ENCODE assay signal across 19 cellular contexts in the genomic region with DNA sequence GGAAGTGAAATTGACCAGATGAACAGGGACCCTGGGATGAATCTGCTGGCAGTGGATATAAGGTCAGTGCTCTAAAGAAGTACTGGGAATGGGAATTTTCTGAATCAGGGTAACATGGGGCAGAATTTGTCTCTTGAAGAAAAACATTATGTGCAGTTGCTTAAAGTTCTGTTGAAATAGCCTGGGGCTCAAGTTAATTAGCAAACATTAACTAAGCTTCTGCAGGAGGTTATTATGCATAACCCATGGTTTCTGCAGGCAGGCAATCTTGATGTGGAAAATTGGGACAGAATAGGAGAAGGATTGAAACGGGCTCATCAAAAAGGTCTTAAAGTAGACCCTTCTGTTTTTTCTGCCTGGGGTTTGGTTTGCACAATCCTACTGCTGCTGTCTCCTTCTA. TPM values are rescaled to one million over a fixed set of nuclear protein-coding genes. Genes with fewer than 3 reads are reported as not detected.
DNase-seq lines count a peak whose midpoint lies in the region; TF ChIP-seq lines count a peak whose summit lies in the region.
"Had no signal": no experiment of that assay in that cellular context is flagged by ENCODE, and none has a peak within 500 bp of the region (broad histone marks: within the 10 kb centered on the region; RNA-seq: fewer than 3 reads in every experiment).

No MANE protein-coding gene starts in this region.

- POLR2A ChIA-PET in activated CD4-positive, alpha-beta memory T cell treated with anti-CD3 and anti-CD28 coated beads, Interleukin-2, amount 10 ng/mL, durations not matched to agents 7 days and 5 days (lab: Charles Lee): no interaction called here
- POLR2A ChIA-PET in CD8-positive, alpha-beta memory T cell (lab: Charles Lee): no interaction called here

- H4K91ac ChIP-seq in neuronal stem cell (ENCODE audit: low read depth, low read length, poor library complexity): no peak overlapping the region

- H3K27ac Mint-ChIP-seq in activated CD4-positive, alpha-beta memory T cell treated with anti-CD3 and anti-CD28 coated beads, Interleukin-2, amount 10 ng/mL, durations not matched to agents 7 days and 5 days: no peak overlapping the region
- H3K27ac Mint-ChIP-seq in CD8-positive, alpha-beta memory T cell: peak overlapping the region in 1 of 8 donors; percentile 74
- H3K27ac Mint-ChIP-seq: CD8-positive, alpha-beta T cell; HFFc6 had no signal

- H3K23ac ChIP-seq in neuronal stem cell (ENCODE audit: low read depth, low read length, poor library complexity): no peak overlapping the region

- no peak overlapping the region for H2BK5ac ChIP-seq in neuronal stem cell (ENCODE audit: low read length)

- H3K18ac ChIP-seq in neuronal stem cell (ENCODE audit: low read length): no peak overlapping the region

- H2BK15ac ChIP-seq in neuronal stem cell (ENCODE audit: low read length): no peak overlapping the region

- no peak overlapping the region for H3K4me2 ChIP-seq in neuronal stem cell (ENCODE audit: insufficient read depth, low read length, poor library complexity, severe bottlenecking)

- no peak for TF ChIP-seq POLR2A in stomach (IDR thresholded peaks at IDR 0.05)

- no peak overlapping the region for H2BK12ac ChIP-seq in neuronal stem cell (ENCODE audit: low read length)

- H2BK120ac ChIP-seq in neuronal stem cell (ENCODE audit: low read depth, low read length): no peak overlapping the region

- H3K27ac ChIP-seq in SK-N-MC (peak overlapping the region; percentile 74), neuronal stem cell (replicated peaks; ENCODE audit: low read length) (no peak overlapping the region), stomach (peak overlapping the region; percentile 46 to 73 (median 66))
- H3K27ac ChIP-seq in CD8-positive, alpha-beta memory T cell (ENCODE audit: low read depth, low read length): no peak overlapping the region
- H3K27ac ChIP-seq: HL-60 had no signal

- no peaks in the 10 kb centered on the region for H3K79me1 ChIP-seq in neuronal stem cell (ENCODE audit: low read depth, low read length)

- intact Hi-C loops in stomach (cut with DNase I; ENCODE audit: low total_unique reads) (no loop called here), head of caudate nucleus (cut with DNase I) (no loop called here)

- no peak overlapping the region for H3K4me3 Mint-ChIP-seq in activated CD4-positive, alpha-beta memory T cell treated with anti-CD3 and anti-CD28 coated beads, Interleukin-2, amount 10 ng/mL, durations not matched to agents 7 days and 5 days
- no peak overlapping the region for H3K4me3 Mint-ChIP-seq in CD8-positive, alpha-beta memory T cell
- H3K4me3 Mint-ChIP-seq: CD14-positive monocyte; CD8-positive, alpha-beta T cell; HFFc6 had no signal

- H2AFZ ChIP-seq in neuronal stem cell (ENCODE audit: low read length): peak overlapping the region; percentile 57

- peaks cover 0 to 16% (median 0%) of the 10 kb centered on the region in 3 experiments for H3K27me3 ChIP-seq in neuronal stem cell (ENCODE audit: control insufficient read depth in 3 of 3, insufficient read depth in 3 of 3, low read depth in 1 of 3, low read length in 3 of 3)
- no peaks in the 10 kb centered on the region for H3K27me3 ChIP-seq in stomach
- no peaks in the 10 kb centered on the region for H3K27me3 ChIP-seq in CD8-positive, alpha-beta memory T cell (ENCODE audit: insufficient read depth, low read length, poor library complexity, severe bottlenecking)

- peaks cover 27% of the 10 kb centered on the region for H3K27me3 Mint-ChIP-seq in activated CD4-positive, alpha-beta memory T cell treated with anti-CD3 and anti-CD28 coated beads, Interleukin-2, amount 10 ng/mL, durations not matched to agents 7 days and 5 days
- H3K27me3 Mint-ChIP-seq in CD8-positive, alpha-beta memory T cell: peaks cover 6 to 17% of the 10 kb centered on the region in 2 donors

- TF ChIP-seq EP300 in stomach (IDR thresholded peaks at IDR 0.05): no peak

- H3K9me3 Mint-ChIP-seq in activated CD4-positive, alpha-beta memory T cell treated with anti-CD3 and anti-CD28 coated beads, Interleukin-2, amount 10 ng/mL, durations not matched to agents 7 days and 5 days: no peaks in the 10 kb centered on the region
- no peaks in the 10 kb centered on the region for H3K9me3 Mint-ChIP-seq in CD8-positive, alpha-beta memory T cell
- H3K9me3 Mint-ChIP-seq: CD8-positive, alpha-beta T cell; HFFc6 had no signal

- H3K9me3 ChIP-seq in SK-N-MC (ENCODE audit: low read depth, low read length): no peaks in the 10 kb centered on the region
- peaks cover 4 to 9% of the 10 kb centered on the region in 2 donors for H3K9me3 ChIP-seq in neuronal stem cell (replicated peaks in 1 of 2; ENCODE audit: control insufficient read depth in 2 of 2, insufficient read depth in 1 of 2, low read depth in 1 of 2, low read length in 2 of 2)
- H3K9me3 ChIP-seq in stomach: no peaks in the 10 kb centered on the region
- no peaks in the 10 kb centered on the region for H3K9me3 ChIP-seq in CD8-positive, alpha-beta memory T cell (ENCODE audit: low read length)
- H3K9me3 ChIP-seq: Caco-2 had no signal

- DNase-seq in SK-N-MC (ENCODE audit: low read depth, low spot score) (peak; percentile 63), fibroblast of villous mesenchyme (ENCODE audit: low read depth) (peak; percentile 39), neuronal stem cell (ENCODE audit: low spot score) (no peak), stomach (no peak), head of caudate nucleus (no peak), SHP77 (lab: John Stamatoyannopoulos, UW) (no peak)
- DNase-seq in activated CD4-positive, alpha-beta memory T cell treated with anti-CD3 and anti-CD28 coated beads, Interleukin-2, amount 10 ng/mL, durations not matched to agents 7 days and 5 days: no peak
- DNase-seq in CD8-positive, alpha-beta memory T cell: no peak
- DNase-seq: CD8-positive, alpha-beta T cell; DMS53; GF-D8; HCEC 1CT; HFFc6 had no signal

- H3K9ac ChIP-seq in SK-N-MC (ENCODE audit: insufficient read length): no peak overlapping the region
- H3K9ac ChIP-seq in neuronal stem cell (ENCODE audit: low read depth, low read length, poor library complexity): no peak overlapping the region

- H4K8ac ChIP-seq in neuronal stem cell (ENCODE audit: low read depth, low read length): no peak overlapping the region

- CTCF ChIA-PET in activated CD4-positive, alpha-beta memory T cell treated with anti-CD3 and anti-CD28 coated beads, Interleukin-2, amount 10 ng/mL, durations not matched to agents 7 days and 5 days (lab: Charles Lee): no interaction called here
- CTCF ChIA-PET in CD8-positive, alpha-beta memory T cell (lab: Charles Lee): no interaction called here

- no peak overlapping the region for H3K14ac ChIP-seq in neuronal stem cell (ENCODE audit: low read length)

- no peaks in the 10 kb centered on the region for H3K4me1 Mint-ChIP-seq in activated CD4-positive, alpha-beta memory T cell treated with anti-CD3 and anti-CD28 coated beads, Interleukin-2, amount 10 ng/mL, durations not matched to agents 7 days and 5 days
- H3K4me1 Mint-ChIP-seq in CD8-positive, alpha-beta memory T cell: no peaks in the 10 kb centered on the region

- peak overlapping the region; percentile 22; the same call in 1 of the 2 replicates for H3K4me3 ChIP-seq in SK-N-MC
- no peak overlapping the region for H3K4me3 ChIP-seq in fibroblast of villous mesenchyme (ENCODE audit: low read depth, low read length)
- H3K4me3 ChIP-seq in neuronal stem cell (ENCODE audit: low read length in 2 of 2): no peak overlapping the region
- H3K4me3 ChIP-seq in stomach: peak overlapping the region in 2 of 4 donors; percentile 2 to 9
- H3K4me3 ChIP-seq in CD8-positive, alpha-beta memory T cell (ENCODE audit: low read length): no peak overlapping the region

- no peaks in the 10 kb centered on the region for H3K36me3 Mint-ChIP-seq in activated CD4-positive, alpha-beta memory T cell treated with anti-CD3 and anti-CD28 coated beads, Interleukin-2, amount 10 ng/mL, durations not matched to agents 7 days and 5 days (ENCODE audit: low read depth)
- peaks cover 0 to 3% (median 0%) of the 10 kb centered on the region in 3 donors for H3K36me3 Mint-ChIP-seq in CD8-positive, alpha-beta memory T cell
- H3K36me3 Mint-ChIP-seq: CD14-positive monocyte; CD8-positive, alpha-beta T cell had no signal

- H2AK5ac ChIP-seq in neuronal stem cell (ENCODE audit: low read depth, low read length): no peak overlapping the region

- H3K36me3 ChIP-seq in SK-N-MC (ENCODE audit: insufficient read depth, low read length) (no peaks in the 10 kb centered on the region), neuronal stem cell (replicated peaks in 1 of 2; ENCODE audit: control insufficient read depth in 2 of 2, insufficient read depth in 2 of 2, low read length in 2 of 2) (no peaks in the 10 kb centered on the region), stomach (no peaks in the 10 kb centered on the region)
- H3K36me3 ChIP-seq in CD8-positive, alpha-beta memory T cell (ENCODE audit: insufficient read depth, low read length): no peaks in the 10 kb centered on the region

- H3K4ac ChIP-seq in neuronal stem cell (ENCODE audit: low read length): no peak overlapping the region

- H3K4me1 ChIP-seq in neuronal stem cell (ENCODE audit: control insufficient read depth in 2 of 2, insufficient read depth in 1 of 2, low read depth in 1 of 2, low read length in 2 of 2) (peaks cover 0 to 7% of the 10 kb centered on the region in 2 donors), stomach (peaks cover 5 to 28% (median 14%) of the 10 kb centered on the region in 4 donors)
- no peaks in the 10 kb centered on the region for H3K4me1 ChIP-seq in CD8-positive, alpha-beta memory T cell (ENCODE audit: insufficient read depth, low read length)

- TF ChIP-seq CTCF in fibroblast of villous mesenchyme (IDR thresholded peaks at IDR 0.05; ENCODE audit: insufficient read depth, low read depth, low read length) (no peak), stomach (IDR thresholded peaks at IDR 0.05) (no peak)

- no CpG with 5 or more reads among the region's 1 CpG for WGBS in neuronal stem cell (ENCODE audit: extremely low coverage in 2 of 2, insufficient read length in 2 of 2, insufficient replicate concordance in 1 of 2), 2 donors
- WGBS in stomach, 5 donors: 79 to 92% (median 83%) methylated on average over 1 of the region's 1 CpG

RNA-seq across cellular contexts. Expression of a gene that starts 14.0 kb away (rescaled TPM):
- total RNA-seq in fibroblast of villous mesenchyme (5.8 and 9.1 TPM in 2 replicates), stomach (10 to 100 TPM in 2 of 5 donors, 1 to 10 TPM in 1, not detected in 2; 1.4 to 35.6 (median 18.5) TPM)
- 0.67 TPM for polyA plus RNA-seq in neuronal stem cell (2013, experiment 1 of 2)
- polyA plus RNA-seq in neuronal stem cell (2013, experiment 2 of 2): 0.72 TPM
- 10 to 100 TPM in 2 of 3 donors, 1 to 10 TPM in 1; 3.6 to 22.0 (median 14.9) TPM for polyA plus RNA-seq in stomach
- total RNA-seq in activated CD4-positive, alpha-beta memory T cell treated with anti-CD3 and anti-CD28 coated beads, Interleukin-2, amount 10 ng/mL, durations not matched to agents 7 days and 5 days: not detected
- not detected for total RNA-seq in CD8-positive, alpha-beta memory T cell
- polyA plus RNA-seq in CD8-positive, alpha-beta memory T cell: not detected
- total RNA-seq: H4 had no signal
- polyA plus RNA-seq: CD14-positive monocyte had no signal

RNA-seq across cellular contexts. Expression of a gene that starts 14.8 kb away (rescaled TPM):
- total RNA-seq in fibroblast of villous mesenchyme (84.7 and 104 TPM in 2 replicates), stomach (100 to 1,000 TPM in 2 of 5 donors, 10 to 100 TPM in 3; 32.2 to 213 (median 84.6) TPM)
- 29.3 TPM for polyA plus RNA-seq in neuronal stem cell (2013, experiment 1 of 2)
- 29.7 TPM for polyA plus RNA-seq in neuronal stem cell (2013, experiment 2 of 2)
- 100 to 1,000 TPM in 2 of 3 donors, 10 to 100 TPM in 1; 83.8 to 350 (median 194) TPM for polyA plus RNA-seq in stomach
- total RNA-seq in activated CD4-positive, alpha-beta memory T cell treated with anti-CD3 and anti-CD28 coated beads, Interleukin-2, amount 10 ng/mL, durations not matched to agents 7 days and 5 days: under 1 TPM; 0.23 to 0.95 TPM
- 1 to 10 TPM; 7.2 to 7.5 TPM for total RNA-seq in CD8-positive, alpha-beta memory T cell
- polyA plus RNA-seq in CD8-positive, alpha-beta memory T cell: 23.1 TPM

RNA-seq across cellular contexts. Expression of a gene that starts 37.7 kb away (rescaled TPM):
- total RNA-seq in fibroblast of villous mesenchyme (not detected in 2 replicates), stomach (100 to 1,000 TPM in 2 of 5 donors, 10 to 100 TPM in 3; 22.3 to 299 (median 85.8) TPM)
- not detected for polyA plus RNA-seq in neuronal stem cell (2013, experiment 1 of 2)
- 0.03 TPM for polyA plus RNA-seq in neuronal stem cell (2013, experiment 2 of 2)
- 10 to 100 TPM in 1 of 3 donors, 1 to 10 TPM in 2; 9.5 to 40.9 (median 9.6) TPM for polyA plus RNA-seq in stomach
- not detected for total RNA-seq in activated CD4-positive, alpha-beta memory T cell treated with anti-CD3 and anti-CD28 coated beads, Interleukin-2, amount 10 ng/mL, durations not matched to agents 7 days and 5 days
- total RNA-seq in CD8-positive, alpha-beta memory T cell: not detected
- not detected for polyA plus RNA-seq in CD8-positive, alpha-beta memory T cell
- total RNA-seq: A673; CD8-positive, alpha-beta T cell; H4; HFFc6 had no signal
- polyA plus RNA-seq: BJ, CD14-positive monocyte had no signal

RNA-seq across cellular contexts. Expression of a gene that starts 38.4 kb away (rescaled TPM):
- total RNA-seq in fibroblast of villous mesenchyme (0.86 TPM in 1 of 2 replicates, not detected in the other), stomach (10 to 100 TPM in 1 of 5 donors, 1 to 10 TPM in 2, not detected in 2; 2.6 to 69.4 (median 5.4) TPM)
- polyA plus RNA-seq in neuronal stem cell (2013, experiment 1 of 2): 54.3 TPM
- 55.1 TPM for polyA plus RNA-seq in neuronal stem cell (2013, experiment 2 of 2)
- 10 to 100 TPM in 2 of 3 donors, under 1 TPM in 1; 0.23 to 99.7 (median 86.4) TPM for polyA plus RNA-seq in stomach
- not detected for total RNA-seq in activated CD4-positive, alpha-beta memory T cell treated with anti-CD3 and anti-CD28 coated beads, Interleukin-2, amount 10 ng/mL, durations not matched to agents 7 days and 5 days
- total RNA-seq in CD8-positive, alpha-beta memory T cell: not detected
- not detected for polyA plus RNA-seq in CD8-positive, alpha-beta memory T cell
- total RNA-seq: Caco-2, H4 had no signal

RNA-seq across cellular contexts. Expression of a gene that starts 58.1 kb away (rescaled TPM):
- total RNA-seq in fibroblast of villous mesenchyme (16.8 and 19.0 TPM in 2 replicates), stomach (100 to 1,000 TPM in 3 of 5 donors, 10 to 100 TPM in 2; 22.3 to 219 (median 126) TPM)
- polyA plus RNA-seq in neuronal stem cell (2013, experiment 1 of 2): 54.2 TPM
- polyA plus RNA-seq in neuronal stem cell (2013, experiment 2 of 2): 51.8 TPM
- polyA plus RNA-seq in stomach: 100 to 1,000 TPM; 102 to 149 (median 122) TPM
- total RNA-seq in activated CD4-positive, alpha-beta memory T cell treated with anti-CD3 and anti-CD28 coated beads, Interleukin-2, amount 10 ng/mL, durations not matched to agents 7 days and 5 days: 10 to 100 TPM; 15.9 to 17.6 TPM
- total RNA-seq in CD8-positive, alpha-beta memory T cell: 1 to 10 TPM; 2.7 to 3.1 TPM
- polyA plus RNA-seq in CD8-positive, alpha-beta memory T cell: 2.6 TPM

Comparison
In these comparisons a context has a peak if more than half of its experiments do, and no peak if none do; other contexts are left out.
1. DNase-seq: peak in SK-N-MC (single experiment) and fibroblast of villous mesenchyme (single experiment); none in neuronal stem cell (single experiment), stomach (single experiment), head of caudate nucleus (0 of 42), activated CD4-positive, alpha-beta memory T cell treated with anti-CD3 and anti-CD28 coated beads, Interleukin-2, amount 10 ng/mL, durations not matched to agents 7 days and 5 days (single experiment), CD8-positive, alpha-beta memory T cell (0 of 5) and SHP77 (0 of 2).
2. H3K27ac ChIP-seq: peak in SK-N-MC (single experiment) and stomach (5 of 5); none in neuronal stem cell (single experiment) and CD8-positive, alpha-beta memory T cell (single experiment).
3. RNA of a gene that starts 14.8 kb away (total RNA-seq): 84.7 to 104 TPM in fibroblast of villous mesenchyme, 32.2 to 213 TPM in stomach and 7.2 to 7.5 TPM in CD8-positive, alpha-beta memory T cell; 0.23 to 0.95 TPM in activated CD4-positive, alpha-beta memory T cell treated with anti-CD3 and anti-CD28 coated beads, Interleukin-2, amount 10 ng/mL, durations not matched to agents 7 days and 5 days; every median in the first group is over 4 times any median in the second.
4. RNA of a gene that starts 37.7 kb away (total RNA-seq): 22.3 to 299 TPM in stomach; not detected in fibroblast of villous mesenchyme, not detected in activated CD4-positive, alpha-beta memory T cell treated with anti-CD3 and anti-CD28 coated beads, Interleukin-2, amount 10 ng/mL, durations not matched to agents 7 days and 5 days and not detected in CD8-positive, alpha-beta memory T cell; every median in the first group is over 10 times any median in the second.